In the genomic region with DNA sequence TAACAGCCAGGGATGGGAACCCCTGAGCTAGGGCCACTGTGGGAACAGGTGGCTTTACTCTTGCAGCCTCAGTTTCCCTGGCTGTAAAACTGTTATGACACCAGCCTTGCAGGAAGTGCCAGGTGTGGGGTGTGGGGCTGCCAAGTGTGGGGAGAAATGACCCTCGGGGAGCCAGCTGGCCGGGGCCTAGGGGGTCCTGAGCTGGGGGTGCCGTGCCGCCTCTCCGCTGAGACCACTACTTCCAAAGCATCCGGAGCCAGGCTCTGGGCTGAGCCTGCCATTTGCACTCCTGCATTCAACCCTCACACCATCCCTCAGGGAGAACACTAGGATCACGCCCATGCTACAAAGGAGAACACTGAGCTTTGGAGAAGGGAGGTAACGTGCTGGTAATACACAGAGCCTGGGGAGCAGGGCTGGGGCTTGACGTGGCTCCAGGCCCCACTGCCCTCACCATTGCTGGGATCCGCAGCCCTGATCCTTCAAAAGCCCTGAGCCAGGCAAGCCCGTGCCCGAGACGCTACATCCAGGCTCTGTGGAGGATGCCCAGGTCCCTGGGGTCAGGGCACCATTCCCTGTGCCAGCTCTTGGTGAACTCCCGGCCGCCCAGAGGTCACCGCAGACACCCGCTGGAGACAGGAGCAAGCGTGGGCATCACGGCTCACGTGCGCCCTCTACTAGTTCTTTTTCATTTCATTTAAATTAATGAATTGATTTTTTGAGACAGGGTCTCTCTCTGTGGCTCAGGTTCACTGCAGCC, we compare ENCODE assay signal across 8 cellular contexts. TPM values are rescaled to one million over a fixed set of nuclear protein-coding genes. Genes with fewer than 3 reads are reported as not detected.
A peak's percentile ranks its signal among the peaks of the same experiment; 100 is the strongest.
DNase-seq lines count a peak whose midpoint lies in the region; ATAC-seq, FAIRE-seq and TF ChIP-seq lines count a peak whose summit lies in the region.

No MANE protein-coding gene starts in this region.

- no peak overlapping the region for H3K27ac Mint-ChIP-seq in activated CD4-positive, alpha-beta memory T cell treated with anti-CD3 and anti-CD28 coated beads for 36 hours

- TF ChIP-seq POLR2A in H54 (IDR thresholded peaks at IDR 0.05; ENCODE audit: low read depth, low read length) = no peak

- POLR2A ChIA-PET in activated CD4-positive, alpha-beta memory T cell treated with anti-CD3 and anti-CD28 coated beads for 36 hours (lab: Charles Lee) = no interaction called here

- no peak overlapping the region for H3K4ac ChIP-seq in mesenchymal stem cell (ENCODE audit: low read depth in 1 of 2, low read length in 2 of 2)

- peaks cover 7% of the 10 kb centered on the region for H3K4me1 ChIP-seq in mesenchymal stem cell (ENCODE audit: control insufficient read depth, insufficient read depth, low read depth, low read length)

- H3K27me3 Mint-ChIP-seq in activated CD4-positive, alpha-beta memory T cell treated with anti-CD3 and anti-CD28 coated beads for 36 hours = peaks cover 7% of the 10 kb centered on the region

- H4K8ac ChIP-seq in mesenchymal stem cell (ENCODE audit: low read length) = peak overlapping the region; percentile 84

- peaks cover 4% of the 10 kb centered on the region for H3K4me1 Mint-ChIP-seq in activated CD4-positive, alpha-beta memory T cell treated with anti-CD3 and anti-CD28 coated beads for 36 hours (ENCODE audit: low read depth)

- 44% methylated on average over 16 of the region's 21 CpGs for WGBS in mesenchymal stem cell

- H3K9ac ChIP-seq in mesenchymal stem cell (ENCODE audit: low read length) = no peak overlapping the region

- peak overlapping the region in 1 of 2 experiments; percentile 24 for H3K18ac ChIP-seq in mesenchymal stem cell (ENCODE audit: low read depth in 1 of 2, low read length in 2 of 2)

- H2BK120ac ChIP-seq in mesenchymal stem cell (ENCODE audit: low read depth, low read length) = no peak overlapping the region

- H3K4me2 ChIP-seq in mesenchymal stem cell (ENCODE audit: low read length, poor library complexity, severe bottlenecking) = no peak overlapping the region

- CTCF ChIA-PET in activated CD4-positive, alpha-beta memory T cell treated with anti-CD3 and anti-CD28 coated beads for 36 hours (lab: Charles Lee) = interaction anchor here (0.7 to 7.1 kb wide), 12 partner anchors 9 to 297 kb away, joined by 3 to 74 read pairs (median 4); no protein-coding TSS in a partner anchor

- H4K91ac ChIP-seq in mesenchymal stem cell (ENCODE audit: low read length) = peak overlapping the region; percentile 41

- no peak for ATAC-seq in HG02588 (IDR thresholded peaks at IDR 0.05; ENCODE audit: unreplicated experiment)

- peak; percentile 72 for TF ChIP-seq CTCF in AG09309 (IDR thresholded peaks at IDR 0.05; ENCODE audit: control insufficient read depth, insufficient read depth, low read depth, low read length, missing control alignments)

- DNase-seq in AG09309 (ENCODE audit: low read depth) = peak; percentile 8
- peak; percentile 72 for DNase-seq in H54 (ENCODE audit: insufficient read length, low spot score)
- peak; percentile 37 for DNase-seq in NCI-H748 treated with DMSO at 0.1 percent for 48 hours (lab: John Stamatoyannopoulos, UW)
- DNase-seq in activated CD4-positive, alpha-beta memory T cell treated with anti-CD3 and anti-CD28 coated beads for 36 hours = peak; percentile 67
- peak; percentile 21 for DNase-seq in effector CD8-positive, alpha-beta T cell (lab: John Stamatoyannopoulos, UW)
- peak; percentile 65 for DNase-seq in mesenchymal stem cell
- DNase-seq in stimulated activated CD8-positive, alpha-beta memory T cell treated with anti-CD3 and anti-CD28 coated beads, Interleukin-2, amount 100 ng/mL, for 1 hour (ENCODE audit: low read depth in 2 of 2) = peak; percentile 8 to 24

- H3K4me3 ChIP-seq in AG09309 (ENCODE audit: control insufficient read depth, low read depth, low read length) = no peak overlapping the region
- no peak overlapping the region for H3K4me3 ChIP-seq in mesenchymal stem cell (ENCODE audit: insufficient read depth in 1 of 2, low read depth in 1 of 2, low read length in 2 of 2)

- peak overlapping the region in 1 of 2 experiments; percentile 76 for H2BK12ac ChIP-seq in mesenchymal stem cell (ENCODE audit: low read length in 2 of 2)

- no peak overlapping the region for H2BK5ac ChIP-seq in mesenchymal stem cell (ENCODE audit: low read depth, low read length, poor library complexity, severe bottlenecking)

- H3K4me3 Mint-ChIP-seq in activated CD4-positive, alpha-beta memory T cell treated with anti-CD3 and anti-CD28 coated beads for 36 hours = no peak overlapping the region

- FAIRE-seq in H54 (lab: Jason Lieb, UNC) = no peak

- no peaks in the 10 kb centered on the region for H3K9me3 Mint-ChIP-seq in activated CD4-positive, alpha-beta memory T cell treated with anti-CD3 and anti-CD28 coated beads for 36 hours

- no peaks in the 10 kb centered on the region for H3K36me3 ChIP-seq in mesenchymal stem cell (ENCODE audit: control insufficient read depth in 1 of 2, insufficient read depth in 2 of 2, low read depth in 1 of 2, low read length in 2 of 2)

- no peak overlapping the region for H2AFZ ChIP-seq in mesenchymal stem cell (ENCODE audit: low read depth, low read length)

- H3K14ac ChIP-seq in mesenchymal stem cell (ENCODE audit: low read length in 2 of 2) = peak overlapping the region in 1 of 2 experiments; percentile 35

- no peak overlapping the region for H3K27ac ChIP-seq in mesenchymal stem cell (ENCODE audit: low read length, poor library complexity, severe bottlenecking)

- no peak overlapping the region for H2BK15ac ChIP-seq in mesenchymal stem cell (ENCODE audit: low read depth, poor library complexity, severe bottlenecking)

- H3K36me3 Mint-ChIP-seq in activated CD4-positive, alpha-beta memory T cell treated with anti-CD3 and anti-CD28 coated beads for 36 hours = no peaks in the 10 kb centered on the region

- H2AK5ac ChIP-seq in mesenchymal stem cell (ENCODE audit: low read length, severe bottlenecking) = no peak overlapping the region

- H3K9me3 ChIP-seq in mesenchymal stem cell (ENCODE audit: control insufficient read depth, low read length) = peaks cover under 1% of the 10 kb centered on the region

- peaks cover 34 to 48% of the 10 kb centered on the region in 2 experiments for H3K27me3 ChIP-seq in mesenchymal stem cell (ENCODE audit: control insufficient read depth in 1 of 2, insufficient read depth in 1 of 2, low read length in 2 of 2)

- H3K79me1 ChIP-seq in mesenchymal stem cell (replicated peaks; ENCODE audit: low read length, poor library complexity, severe bottlenecking) = no peaks in the 10 kb centered on the region

- H3K23ac ChIP-seq in mesenchymal stem cell (ENCODE audit: low read length in 2 of 2) = no peak overlapping the region

- intact Hi-C loops in activated CD4-positive, alpha-beta memory T cell treated with anti-CD3 and anti-CD28 coated beads for 36 hours (cut with micrococcal nuclease) = loop anchor here (1.0 kb wide), 1 partner anchor 58 kb away; no protein-coding TSS in a partner anchor

RNA-seq across cellular contexts. Expression of a gene that starts 28.8 kb away (rescaled TPM):
- total RNA-seq in activated CD4-positive, alpha-beta memory T cell treated with anti-CD3 and anti-CD28 coated beads for 36 hours = 10 to 100 TPM; 66.9 to 67.8 TPM
- polyA plus RNA-seq in mesenchymal stem cell (2013, experiment 1 of 2) = 2.4 TPM
- 2.2 TPM for polyA plus RNA-seq in mesenchymal stem cell (2013, experiment 2 of 2)

RNA-seq across cellular contexts. Expression of a gene that starts 33.3 kb away (rescaled TPM):
- total RNA-seq in activated CD4-positive, alpha-beta memory T cell treated with anti-CD3 and anti-CD28 coated beads for 36 hours = not detected
- 6.1 TPM for polyA plus RNA-seq in mesenchymal stem cell (2013, experiment 1 of 2)
- polyA plus RNA-seq in mesenchymal stem cell (2013, experiment 2 of 2) = 6.5 TPM

Comparison
In these comparisons a context has a peak if more than half of its experiments do, and no peak if none do; other contexts are left out.
1. DNase-seq: peak in every context shown above with its lines; median percentile 72 in H54; 67 in activated CD4-positive, alpha-beta memory T cell treated with anti-CD3 and anti-CD28 coated beads for 36 hours; 65 in mesenchymal stem cell; 37 in NCI-H748 treated with DMSO at 0.1 percent for 48 hours; 21 in effector CD8-positive, alpha-beta T cell; 16 in stimulated activated CD8-positive, alpha-beta memory T cell treated with anti-CD3 and anti-CD28 coated beads, Interleukin-2, amount 100 ng/mL, for 1 hour; 8 in AG09309.